ENCODE assay signal across 1 cellular context in genomic region chr20:1619861-1620444, GRCh38.
TF ChIP-seq lines count a peak whose summit lies in the region.

Gene SIRPB1, minus strand, starts transcription at chr20:1620009. Its CDS starts 65 bp downstream, at chr20:1619944.

TF ChIP-seq in SK-N-SH treated with all-trans-retinoic acid at 6 μM for 48 hours, 23 proteins besides CTCF, POLR2A, EP300 and RAD21 (continued from another document):
- no peak for TF ChIP-seq POU6F1 (CRISPR knock-in tag; IDR thresholded peaks at IDR 0.05; ENCODE audit: borderline replicate concordance, low read depth)
- no peak for TF ChIP-seq TCF4 (CRISPR knock-in tag; IDR thresholded peaks at IDR 0.05; ENCODE audit: borderline replicate concordance)
- TF ChIP-seq ZNF70 (CRISPR knock-in tag; IDR thresholded peaks at IDR 0.05): no peak
